In genomic region chr3:40179016-40179415, GRCh38 we compare ENCODE assay signal across 8 cellular contexts.
DNase-seq lines count a peak whose midpoint lies in the region; ATAC-seq and TF ChIP-seq lines count a peak whose summit lies in the region.

No MANE protein-coding gene starts in this region.

- H3K4me3 ChIP-seq in LNCaP clone FGC (ENCODE audit: low read depth, low read length) (no peak overlapping the region), adrenal gland (no peak overlapping the region)

- TF ChIP-seq POLR2A in adrenal gland (IDR thresholded peaks at IDR 0.05): no peak

- intact Hi-C loops in adrenal gland (cut with DNase I): loop anchor here in 1 of 2 donors (5.0 kb wide), 2 partner anchors 472 to 637 kb away; no protein-coding TSS in a partner anchor
- intact Hi-C loops in left cardiac atrium (cut with DNase I): loop anchor here (1.0 to 10.0 kb wide), 4 partner anchors 455 to 637 kb away; no protein-coding TSS in a partner anchor

- TF ChIP-seq CTCF in LNCaP clone FGC (IDR thresholded peaks at IDR 0.05; ENCODE audit: control insufficient read depth, extremely low read depth, insufficient read depth) (peak; percentile 75), adrenal gland (IDR thresholded peaks at IDR 0.05) (peak; percentile 51 to 77 (median 66))

- ATAC-seq in GM18511 (IDR thresholded peaks at IDR 0.05; ENCODE audit: unreplicated experiment) (peak; percentile 73), SK-N-SH treated with all-trans-retinoic acid at 6 μM for 48 hours (peak; percentile 94), left cardiac atrium (peak; percentile 73 to 78), GM18517 (IDR thresholded peaks at IDR 0.05; ENCODE audit: unreplicated experiment) (no peak)

- H3K4me1 ChIP-seq in adrenal gland (replicated peaks in 1 of 2): no peaks in the 10 kb centered on the region

- no peaks in the 10 kb centered on the region for H3K9me3 ChIP-seq in adrenal gland (replicated peaks in 1 of 3)

- no peak overlapping the region for H3K27ac ChIP-seq in adrenal gland

- WGBS in adrenal gland, 4 donors: 0 to 6% (median 4%) methylated on average over 3 of the region's 3 CpGs

- H3K27me3 ChIP-seq in adrenal gland: no peaks in the 10 kb centered on the region

- DNase-seq in AG08396 (ENCODE audit: low spot score) (peak; percentile 62), LNCaP clone FGC (ENCODE audit: low read depth) (peak; percentile 59), adrenal gland (peak; percentile 64 to 92 (median 75)), left cardiac atrium (peak; percentile 79), retina (peak; percentile 81)

- no peaks in the 10 kb centered on the region for H3K36me3 ChIP-seq in adrenal gland (replicated peaks in 1 of 2)

TF ChIP-seq in SK-N-SH treated with all-trans-retinoic acid at 6 μM for 48 hours, 23 proteins besides CTCF, POLR2A, EP300 and RAD21:
- no peak for TF ChIP-seq TOX (CRISPR knock-in tag; IDR thresholded peaks at IDR 0.05; ENCODE audit: borderline replicate concordance)
- TF ChIP-seq ZFP30 (CRISPR knock-in tag; IDR thresholded peaks at IDR 0.05): no peak
- no peak for TF ChIP-seq PPARA (CRISPR knock-in tag; IDR thresholded peaks at IDR 0.05; ENCODE audit: borderline replicate concordance)
- no peak for TF ChIP-seq ESRRG (CRISPR knock-in tag; IDR thresholded peaks at IDR 0.05)
- no peak for TF ChIP-seq CSDC2 (CRISPR knock-in tag; IDR thresholded peaks at IDR 0.05)
- no peak for TF ChIP-seq CREB5 (CRISPR knock-in tag; IDR thresholded peaks at IDR 0.05; ENCODE audit: low read depth)
- TF ChIP-seq ARNTL (CRISPR knock-in tag; IDR thresholded peaks at IDR 0.05; ENCODE audit: borderline replicate concordance, low read depth): no peak
- TF ChIP-seq GLIS3 (CRISPR knock-in tag; IDR thresholded peaks at IDR 0.05): no peak
- TF ChIP-seq POU6F1 (CRISPR knock-in tag; IDR thresholded peaks at IDR 0.05; ENCODE audit: borderline replicate concordance, low read depth): no peak
- TF ChIP-seq ZNF565 (CRISPR knock-in tag; conservative IDR thresholded peaks at IDR 0.05; ENCODE audit: low read depth): no peak
